Comparison of ENCODE assay signal across 28 cellular contexts in the genomic region with DNA sequence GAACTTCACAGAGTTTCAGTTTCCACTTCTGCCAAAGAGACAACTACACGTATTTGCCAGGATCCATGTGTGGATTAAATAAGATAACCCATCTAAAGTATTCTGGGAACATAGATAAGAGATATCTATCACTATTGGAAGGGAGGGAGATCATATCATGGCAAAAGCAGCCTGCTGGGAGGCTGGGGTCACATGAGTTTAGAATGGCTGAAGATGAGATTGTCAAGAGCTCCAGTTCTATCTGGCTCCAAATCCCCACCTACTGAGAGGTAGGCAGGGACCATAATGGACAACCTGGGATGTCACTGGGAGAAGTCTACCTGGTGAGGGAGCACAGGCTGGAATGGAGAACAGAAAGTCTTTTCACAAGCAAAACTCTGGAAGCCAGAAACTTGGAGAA.
"Had no signal": no experiment of that assay in that cellular context is flagged by ENCODE, and none has a peak within 500 bp of the region (broad histone marks: within the 10 kb centered on the region; RNA-seq: fewer than 3 reads in every experiment).

No MANE protein-coding gene starts in this region.

- H3K36me3 ChIP-seq: stomach, suprapubic skin, thoracic aorta, thyroid gland, tibial artery, tibial nerve, transverse colon, upper lobe of left lung, upper lobe of right lung, uterus, vagina had no signal

- H3K4me3 ChIP-seq: stomach, suprapubic skin, testis, thoracic aorta, thyroid gland, tibial artery, tibial nerve, transverse colon, upper lobe of left lung, upper lobe of right lung, uterus, vagina had no signal

- H3K9me3 ChIP-seq: stomach, suprapubic skin, testis, thoracic aorta, thyroid gland, tibial artery, transverse colon, upper lobe of left lung, upper lobe of right lung, uterus, vagina had no signal

- H3K9me3 Mint-ChIP-seq: stimulated activated memory B cell treated with anti-CD40 and anti-IgM and Interleukin-4, amounts not matched to agents 10 μg/mL and 1 μg/mL and 100 μg/mL, for 72 hours; stimulated activated naive B cell treated with anti-CD40 and anti-IgM and Interleukin-4, amounts not matched to agents 10 μg/mL and 1 μg/mL and 100 μg/mL, for 72 hours; stimulated activated naive CD8-positive, alpha-beta T cell treated with anti-CD3 and anti-CD28 coated beads, Interleukin-15, amount 100 ng/mL, for 72 hours had no signal

- DNase-seq: stimulated activated CD4-positive, alpha-beta T cell treated with anti-CD3 and anti-CD28 coated beads, Interleukin-2, amount 100 ng/mL, for 48 hours; stimulated activated CD4-positive, alpha-beta T cell treated with anti-CD3 and anti-CD28 coated beads, Interleukin-4, amount 100 ng/mL, for 1 hour; stimulated activated CD4-positive, alpha-beta T cell treated with anti-CD3 and anti-CD28 coated beads, Interleukin-4, amount 100 ng/mL, for 24 hours; stimulated activated CD4-positive, alpha-beta T cell treated with anti-CD3 and anti-CD28 coated beads, Interleukin-4, amount 100 ng/mL, for 4 hours; stimulated activated CD8-positive, alpha-beta memory T cell treated with anti-CD3 and anti-CD28 coated beads, Interleukin-4, amount 100 ng/mL, for 48 hours; stimulated activated naive B cell treated with anti-CD40 and anti-IgM and Interleukin-4, amounts not matched to agents 10 μg/mL and 1 μg/mL and 100 μg/mL, for 72 hours; stimulated activated naive CD4-positive, alpha-beta T cell; stimulated activated naive CD4-positive, alpha-beta T cell treated with Interleukin-2 at 50 U/mL for 16 hours; stimulated activated naive CD8-positive, alpha-beta T cell treated with anti-CD3 and anti-CD28 coated beads, Interleukin-15, amount 100 ng/mL, for 72 hours; stimulated activated naive CD8-positive, alpha-beta T cell treated with anti-CD3 and anti-CD28 coated beads, Interleukin-15, Interleukin-2, amounts not matched to agents 100 U/mL and 50 U/mL, for 24 hours; stomach; substantia nigra; testis; thyroid gland; tibial artery; transverse colon; trophoblast cell; upper lobe of left lung; upper lobe of right lung; uterus had no signal

- H3K4me3 Mint-ChIP-seq: stimulated activated effector memory CD8-positive, alpha-beta T cell treated with anti-CD3 and anti-CD28 coated beads, Interleukin-12 subunit alpha, Interleukin-12 subunit beta, amount 100 ng/mL, for 72 hours; stimulated activated memory B cell treated with anti-CD40 and anti-IgM and Interleukin-4, amounts not matched to agents 10 μg/mL and 1 μg/mL and 100 μg/mL, for 72 hours; stimulated activated naive B cell treated with anti-CD40 and anti-IgM and Interleukin-4, amounts not matched to agents 10 μg/mL and 1 μg/mL and 100 μg/mL, for 72 hours; stimulated activated naive CD8-positive, alpha-beta T cell treated with anti-CD3 and anti-CD28 coated beads, Interleukin-15, amount 100 ng/mL, for 72 hours; stimulated activated naive CD8-positive, alpha-beta T cell treated with anti-CD3 and anti-CD28 coated beads, Interleukin-15, Interleukin-2, amounts not matched to agents 100 ng/mL and 50 ng/mL, for 24 hours; type B pancreatic cell had no signal

- H3K27ac ChIP-seq: stomach, suprapubic skin, testis, thoracic aorta, thyroid gland, tibial artery, tibial nerve, transverse colon, upper lobe of left lung, upper lobe of right lung, uterus, vagina had no signal

- ATAC-seq: stimulated activated effector memory CD8-positive, alpha-beta T cell treated with anti-CD3 and anti-CD28 coated beads, Interleukin-12 subunit alpha, Interleukin-12 subunit beta, amount 100 ng/mL, for 72 hours; stimulated activated memory B cell treated with anti-CD40 and anti-IgM and Interleukin-4, amounts not matched to agents 10 μg/mL and 1 μg/mL and 100 μg/mL, for 72 hours; stimulated activated naive B cell treated with anti-CD40 and anti-IgM and Interleukin-4, amounts not matched to agents 10 μg/mL and 1 μg/mL and 100 μg/mL, for 72 hours; stimulated activated naive CD8-positive, alpha-beta T cell treated with anti-CD3 and anti-CD28 coated beads, Interleukin-15, amount 100 ng/mL, for 72 hours; stimulated activated naive CD8-positive, alpha-beta T cell treated with anti-CD3 and anti-CD28 coated beads, Interleukin-15, Interleukin-2, amounts not matched to agents 100 U/mL and 50 U/mL, for 24 hours; upper lobe of right lung had no signal

- H3K27me3 Mint-ChIP-seq: stimulated activated memory B cell treated with anti-CD40 and anti-IgM and Interleukin-4, amounts not matched to agents 10 μg/mL and 1 μg/mL and 100 μg/mL, for 72 hours; stimulated activated naive B cell treated with anti-CD40 and anti-IgM and Interleukin-4, amounts not matched to agents 10 μg/mL and 1 μg/mL and 100 μg/mL, for 72 hours; stimulated activated naive CD8-positive, alpha-beta T cell treated with anti-CD3 and anti-CD28 coated beads, Interleukin-15, amount 100 ng/mL, for 72 hours; stimulated activated naive CD8-positive, alpha-beta T cell treated with anti-CD3 and anti-CD28 coated beads, Interleukin-15, Interleukin-2, amounts not matched to agents 100 ng/mL and 50 ng/mL, for 24 hours had no signal

- H3K4me1 Mint-ChIP-seq: stimulated activated effector memory CD8-positive, alpha-beta T cell treated with anti-CD3 and anti-CD28 coated beads, Interleukin-12 subunit alpha, Interleukin-12 subunit beta, amount 100 ng/mL, for 72 hours; stimulated activated memory B cell treated with anti-CD40 and anti-IgM and Interleukin-4, amounts not matched to agents 10 μg/mL and 1 μg/mL and 100 μg/mL, for 72 hours; stimulated activated naive B cell treated with anti-CD40 and anti-IgM and Interleukin-4, amounts not matched to agents 10 μg/mL and 1 μg/mL and 100 μg/mL, for 72 hours; stimulated activated naive CD8-positive, alpha-beta T cell treated with anti-CD3 and anti-CD28 coated beads, Interleukin-15, amount 100 ng/mL, for 72 hours had no signal

- H3K4me1 ChIP-seq: stomach, suprapubic skin, testis, thyroid gland, tibial artery, tibial nerve, transverse colon, upper lobe of left lung, upper lobe of right lung, uterus, vagina had no signal

- H3K27ac Mint-ChIP-seq: stimulated activated effector memory CD8-positive, alpha-beta T cell treated with anti-CD3 and anti-CD28 coated beads, Interleukin-12 subunit alpha, Interleukin-12 subunit beta, amount 100 ng/mL, for 72 hours; stimulated activated memory B cell treated with anti-CD40 and anti-IgM and Interleukin-4, amounts not matched to agents 10 μg/mL and 1 μg/mL and 100 μg/mL, for 72 hours; stimulated activated naive B cell treated with anti-CD40 and anti-IgM and Interleukin-4, amounts not matched to agents 10 μg/mL and 1 μg/mL and 100 μg/mL, for 72 hours; stimulated activated naive CD8-positive, alpha-beta T cell treated with anti-CD3 and anti-CD28 coated beads, Interleukin-15, amount 100 ng/mL, for 72 hours; stimulated activated naive CD8-positive, alpha-beta T cell treated with anti-CD3 and anti-CD28 coated beads, Interleukin-15, Interleukin-2, amounts not matched to agents 100 ng/mL and 50 ng/mL, for 24 hours; type B pancreatic cell had no signal

- H3K27me3 ChIP-seq: stomach, suprapubic skin, testis, thyroid gland, tibial artery, tibial nerve, transverse colon, upper lobe of left lung, upper lobe of right lung, uterus, vagina had no signal

- H3K36me3 Mint-ChIP-seq: stimulated activated effector memory CD8-positive, alpha-beta T cell treated with anti-CD3 and anti-CD28 coated beads, Interleukin-12 subunit alpha, Interleukin-12 subunit beta, amount 100 ng/mL, for 72 hours; stimulated activated memory B cell treated with anti-CD40 and anti-IgM and Interleukin-4, amounts not matched to agents 10 μg/mL and 1 μg/mL and 100 μg/mL, for 72 hours; stimulated activated naive B cell treated with anti-CD40 and anti-IgM and Interleukin-4, amounts not matched to agents 10 μg/mL and 1 μg/mL and 100 μg/mL, for 72 hours; type B pancreatic cell had no signal
